ENCODE assay signal across 27 cellular contexts in genomic region chr11:95193541-95193940, GRCh38. TPM values are rescaled to one million over a fixed set of nuclear protein-coding genes. Genes with fewer than 3 reads are reported as not detected.
A peak's percentile ranks its signal among the peaks of the same experiment; 100 is the strongest.
DNase-seq lines count a peak whose midpoint lies in the region; ATAC-seq and TF ChIP-seq lines count a peak whose summit lies in the region.
"Had no signal": no experiment of that assay in that cellular context is flagged by ENCODE, and none has a peak within 500 bp of the region (broad histone marks: within the 10 kb centered on the region; RNA-seq: fewer than 3 reads in every experiment).

No MANE protein-coding gene starts in this region.

- H3K23me2 ChIP-seq in H9 (ENCODE audit: insufficient read length, low read depth, low read length, poor library complexity, severe bottlenecking), result no peaks in the 10 kb centered on the region

- H3K36me3 Mint-ChIP-seq in activated T-cell treated with anti-CD3 and anti-CD28 coated beads, Interleukin-2, amount 50 U/mL, for 72 hours (ENCODE audit: insufficient read depth in 2 of 2), result peaks cover 3 to 5% of the 10 kb centered on the region in 2 donors
- H3K36me3 Mint-ChIP-seq in memory B cell, result peaks cover 22% of the 10 kb centered on the region
- H3K36me3 Mint-ChIP-seq in H9 (ENCODE audit: insufficient read depth in 1 of 3, low read depth in 3 of 3), result peaks cover 2 to 29% (median 23%) of the 10 kb centered on the region in 3 experiments; a peak in 6 of 7 replicates

- no peak overlapping the region for H2AFZ ChIP-seq in H9 (ENCODE audit: low read length)
- H2AFZ ChIP-seq: PC-9 had no signal

- no peak overlapping the region for H4K91ac ChIP-seq in H9 (ENCODE audit: insufficient read length, low read depth, low read length)

- no peak overlapping the region for H3K27ac ChIP-seq in H9 (ENCODE audit: insufficient read length, low read depth, low read length)
- H3K27ac ChIP-seq in esophagus muscularis mucosa (replicated peaks in 1 of 4), result no peak overlapping the region
- H3K27ac ChIP-seq: 22Rv1, C4-2B, PC-9, SJCRH30 had no signal

- H2BK5ac ChIP-seq in H9 (ENCODE audit: insufficient read length, low read length), result no peak overlapping the region

- no peaks in the 10 kb centered on the region for H4K20me1 ChIP-seq in H9 (ENCODE audit: control insufficient read depth, insufficient read depth, insufficient read length)

- no peak overlapping the region for H3K23ac ChIP-seq in H9 (ENCODE audit: insufficient read length, low read depth, low read length)

- no peak for TF ChIP-seq EP300 in esophagus muscularis mucosa (IDR thresholded peaks at IDR 0.05)

- no peak for ATAC-seq in activated T-cell treated with anti-CD3 and anti-CD28 coated beads, Interleukin-2, amount 50 U/mL, for 72 hours (replicated peaks in 1 of 2)
- ATAC-seq in memory B cell (ENCODE audit: low read depth), result no peak
- ATAC-seq: CD8-positive, alpha-beta T cell; HCT116; Right ventricle myocardium inferior had no signal

- H3T11ph ChIP-seq in H9 (ENCODE audit: low read length), result no peak overlapping the region

- no peaks in the 10 kb centered on the region for H3K79me2 ChIP-seq in H9 (ENCODE audit: insufficient read depth, low read length)

- no peak overlapping the region for H2BK15ac ChIP-seq in H9 (ENCODE audit: low read depth, low read length)

- H3K27me3 ChIP-seq in H9 (ENCODE audit: insufficient read depth, low read length) (no peaks in the 10 kb centered on the region), esophagus muscularis mucosa (no peaks in the 10 kb centered on the region)
- H3K27me3 ChIP-seq: SJCRH30 had no signal

- H3K4me3 ChIP-seq in esophagus muscularis mucosa, result no peak overlapping the region
- H3K4me3 ChIP-seq: PC-9, SJCRH30 had no signal

- intact Hi-C loops in esophagus muscularis mucosa (cut with DNase I), result no loop called here

- H3K36me3 ChIP-seq in esophagus muscularis mucosa, result peaks cover 0 to 13% (median 0%) of the 10 kb centered on the region in 4 donors
- H3K36me3 ChIP-seq: SJCRH30 had no signal

- H2AK5ac ChIP-seq in H9 (ENCODE audit: insufficient read length, low read length), result no peak overlapping the region

- no peaks in the 10 kb centered on the region for H3K27me3 Mint-ChIP-seq in activated T-cell treated with anti-CD3 and anti-CD28 coated beads, Interleukin-2, amount 50 U/mL, for 72 hours (ENCODE audit: low read depth)
- H3K27me3 Mint-ChIP-seq in memory B cell, result no peaks in the 10 kb centered on the region
- H3K27me3 Mint-ChIP-seq in H9 (ENCODE audit: low read depth), result no peaks in the 10 kb centered on the region
- H3K27me3 Mint-ChIP-seq: B cell had no signal

- H3K14ac ChIP-seq in H9 (ENCODE audit: insufficient read depth, low read length), result no peak overlapping the region

- H3K4me1 ChIP-seq in H9 (ENCODE audit: insufficient read depth, low read length) (no peaks in the 10 kb centered on the region), esophagus muscularis mucosa (no peaks in the 10 kb centered on the region)
- H3K4me1 ChIP-seq: SJCRH30 had no signal

- TF ChIP-seq CTCF in H9 (conservative IDR thresholded peaks at IDR 0.05) (no peak), esophagus muscularis mucosa (IDR thresholded peaks at IDR 0.05) (no peak)

- H3K4me3 Mint-ChIP-seq in activated T-cell treated with anti-CD3 and anti-CD28 coated beads, Interleukin-2, amount 50 U/mL, for 72 hours, result no peak overlapping the region
- no peak overlapping the region for H3K4me3 Mint-ChIP-seq in memory B cell
- H3K4me3 Mint-ChIP-seq in H9, result no peak overlapping the region
- H3K4me3 Mint-ChIP-seq: B cell; CD8-positive, alpha-beta T cell had no signal

- DNase-seq in DMS53 (lab: John Stamatoyannopoulos, UW), result peak; percentile 18
- no peak for DNase-seq in DMS53 treated with DMSO at 0.1 percent for 48 hours (lab: John Stamatoyannopoulos, UW; ENCODE audit: unreplicated experiment)
- DNase-seq in activated T-cell treated with anti-CD3 and anti-CD28 coated beads, Interleukin-2, amount 50 U/mL, for 72 hours, result no peak
- no peak for DNase-seq in activated T-cell treated with anti-CD3 and anti-CD28 coated beads for 4 hours
- peak; percentile 25 for DNase-seq in SW480 (ENCODE audit: low spot score)
- no peak for DNase-seq in memory B cell (ENCODE audit: low spot score in 2 of 2)
- no peak for DNase-seq in H9
- DNase-seq in esophagus muscularis mucosa (ENCODE audit: extremely low spot score), result no peak
- DNase-seq: CD8-positive, alpha-beta T cell; DMS 273 treated with DMSO at 0.1 percent for 48 hours; DND-41; IMR-90; NCI-H1092; NCI-H1436; NCI-H187; NCI-H2081 treated with DMSO at 0.1 percent for 48 hours; NCI-H2171; NCI-H226; NCI-H510A treated with DMSO at 0.1 percent for 48 hours; NK-92 treated with Interleukin-12 subunit alpha and Interleukin-12 subunit beta, amount 100 ng/mL, for 24 hours; PC-9; SJCRH30 had no signal

- H3K79me1 ChIP-seq in H9 (ENCODE audit: insufficient read depth, low read depth, low read length, poor library complexity, severe bottlenecking), result no peaks in the 10 kb centered on the region

- no CpG with 5 or more reads among the region's 1 CpG for WGBS in H9 (ENCODE audit: extremely low coverage, insufficient read length, low lambda C conversion rate)
- 100% methylated on average over 1 of the region's 1 CpG for WGBS in esophagus muscularis mucosa

- no peak for TF ChIP-seq POLR2A in esophagus muscularis mucosa (IDR thresholded peaks at IDR 0.05; ENCODE audit: low read depth)

- H2BK20ac ChIP-seq in H9 (ENCODE audit: low read depth, low read length, poor library complexity, severe bottlenecking), result no peak overlapping the region

- no peak overlapping the region for H2BK120ac ChIP-seq in H9 (ENCODE audit: low read depth, low read length, poor library complexity, severe bottlenecking)

- no peak overlapping the region for H3K4me2 ChIP-seq in H9 (ENCODE audit: insufficient read depth, insufficient read length, low read length)
- H3K4me2 ChIP-seq: PC-9 had no signal

- no peak overlapping the region for H2BK12ac ChIP-seq in H9 (ENCODE audit: insufficient read length, low read depth, low read length)

- no peak overlapping the region for H4K8ac ChIP-seq in H9 (replicated peaks; ENCODE audit: insufficient read length, low read depth, low read length)

- no peak overlapping the region for H3K56ac ChIP-seq in H9 (ENCODE audit: insufficient read length, low read depth, low read length)

- peak overlapping the region; percentile 19 for H3K27ac Mint-ChIP-seq in activated T-cell treated with anti-CD3 and anti-CD28 coated beads, Interleukin-2, amount 50 U/mL, for 72 hours
- H3K27ac Mint-ChIP-seq in memory B cell, result peak overlapping the region; percentile 38
- H3K27ac Mint-ChIP-seq in H9, result no peak overlapping the region
- H3K27ac Mint-ChIP-seq: CD8-positive, alpha-beta T cell had no signal

- H3K9me3 Mint-ChIP-seq in activated T-cell treated with anti-CD3 and anti-CD28 coated beads, Interleukin-2, amount 50 U/mL, for 72 hours, result no peaks in the 10 kb centered on the region
- H3K9me3 Mint-ChIP-seq in memory B cell, result no peaks in the 10 kb centered on the region
- no peaks in the 10 kb centered on the region for H3K9me3 Mint-ChIP-seq in H9
- H3K9me3 Mint-ChIP-seq: CD8-positive, alpha-beta T cell had no signal

- no peak overlapping the region for H4K5ac ChIP-seq in H9 (ENCODE audit: insufficient read length, low read depth, low read length)

- H3K4ac ChIP-seq in H9 (ENCODE audit: low read depth, low read length), result no peak overlapping the region

- peaks cover 9% of the 10 kb centered on the region for H3K4me1 Mint-ChIP-seq in activated T-cell treated with anti-CD3 and anti-CD28 coated beads, Interleukin-2, amount 50 U/mL, for 72 hours (ENCODE audit: low read depth)
- H3K4me1 Mint-ChIP-seq in memory B cell (peaks cover 22% of the 10 kb centered on the region), H9 (peaks cover 12 to 15% of the 10 kb centered on the region in 2 experiments)

- no peak overlapping the region for H3K9ac ChIP-seq in H9 (ENCODE audit: extremely low read depth, insufficient read length, low read length)

- no peak overlapping the region for H3K18ac ChIP-seq in H9 (ENCODE audit: insufficient read length, low read depth, low read length)

- H3K9me3 ChIP-seq in H9 (ENCODE audit: control insufficient read depth, low read depth, low read length) (no peaks in the 10 kb centered on the region), esophagus muscularis mucosa (no peaks in the 10 kb centered on the region)
- H3K9me3 ChIP-seq: SJCRH30 had no signal

RNA-seq across cellular contexts. Expression of gene SESN3, which starts 37.5 kb away (rescaled TPM):
- 10 to 100 TPM; 13.7 to 15.6 TPM for total RNA-seq in activated T-cell treated with anti-CD3 and anti-CD28 coated beads, Interleukin-2, amount 50 U/mL, for 72 hours
- total RNA-seq in H9 (2021) (32.0 and 36.8 TPM in 2 replicates), esophagus muscularis mucosa (10 to 100 TPM; 18.1 to 22.7 (median 21.4) TPM)

Comparison
In these comparisons a context has a peak if more than half of its experiments do, and no peak if none do; other contexts are left out.
1. DNase-seq: peak in DMS53 (single experiment) and SW480 (single experiment); none in DMS53 treated with DMSO at 0.1 percent for 48 hours (single experiment), activated T-cell treated with anti-CD3 and anti-CD28 coated beads, Interleukin-2, amount 50 U/mL, for 72 hours (0 of 2), activated T-cell treated with anti-CD3 and anti-CD28 coated beads for 4 hours (single experiment), memory B cell (0 of 2), H9 (single experiment) and esophagus muscularis mucosa (single experiment).
2. H3K27ac Mint-ChIP-seq: peak in activated T-cell treated with anti-CD3 and anti-CD28 coated beads, Interleukin-2, amount 50 U/mL, for 72 hours (single experiment) and memory B cell (single experiment); none in H9 (0 of 3).